In genomic region chr4:144611850-144612249, GRCh38 we compare ENCODE assay signal across 9 cellular contexts. TPM values are rescaled to one million over a fixed set of nuclear protein-coding genes. Genes with fewer than 3 reads are reported as not detected.
DNase-seq lines count a peak whose midpoint lies in the region; ATAC-seq, FAIRE-seq and TF ChIP-seq lines count a peak whose summit lies in the region.
"Had no signal": no experiment of that assay in that cellular context is flagged by ENCODE, and none has a peak within 500 bp of the region (broad histone marks: within the 10 kb centered on the region; RNA-seq: fewer than 3 reads in every experiment).

No MANE protein-coding gene starts in this region.

- H3K79me2 ChIP-seq in endothelial cell of umbilical vein (ENCODE audit: control insufficient read depth, insufficient read depth, low read length), result no peaks in the 10 kb centered on the region

- no peaks in the 10 kb centered on the region for H3K9me1 ChIP-seq in endothelial cell of umbilical vein (replicated peaks; ENCODE audit: control insufficient read depth, extremely low read depth, insufficient read depth, low read length)

- no TSS peak for BruUV-seq in endothelial cell of umbilical vein (replicated peaks; lab: Mats Ljungman, UMichigan)

- peak; percentile 52 for FAIRE-seq in endothelial cell of umbilical vein (lab: Jason Lieb, UNC)
- FAIRE-seq: G401.6 had no signal

- no peaks in the 10 kb centered on the region for H4K20me1 ChIP-seq in endothelial cell of umbilical vein (replicated peaks; ENCODE audit: control insufficient read depth, extremely low read depth, insufficient read depth, low read length)

- DNase-seq in heart left ventricle, result no peak
- DNase-seq in right cardiac atrium, result no peak
- peak; percentile 5 for DNase-seq in HK-2 (ENCODE audit: unreplicated experiment)
- peak; percentile 36 for DNase-seq in endothelial cell of umbilical vein (ENCODE audit: low read depth, low spot score)
- DNase-seq in superior temporal gyrus (ENCODE audit: extremely low spot score), result peak; percentile 70
- no peak for DNase-seq in NCI-H2171 (lab: John Stamatoyannopoulos, UW)
- DNase-seq in activated naive CD4-positive, alpha-beta T cell (lab: John Stamatoyannopoulos, UW), result no peak

- H3K27ac ChIP-seq in heart left ventricle, result no peak overlapping the region
- no peak overlapping the region for H3K27ac ChIP-seq in right cardiac atrium (ENCODE audit: low read length)
- H3K27ac ChIP-seq in endothelial cell of umbilical vein (ENCODE audit: insufficient read depth, low read depth, low read length), result no peak overlapping the region

- peak overlapping the region; percentile 46 for H2AFZ ChIP-seq in endothelial cell of umbilical vein (ENCODE audit: low read depth, low read length)

- POLR2A ChIA-PET in endothelial cell of umbilical vein (lab: Charles Lee), result no interaction called here

- CTCF ChIA-PET in endothelial cell of umbilical vein (lab: Charles Lee), result interaction anchor here (0.8 to 2.0 kb wide), 10 partner anchors 9 to 450 kb away, joined by 3 to 7 read pairs (median 4); partner anchors contain the start of gene HHIP

- H3K27me3 ChIP-seq in heart left ventricle (no peaks in the 10 kb centered on the region), right cardiac atrium (ENCODE audit: control insufficient read depth, insufficient read depth) (no peaks in the 10 kb centered on the region), endothelial cell of umbilical vein (ENCODE audit: control insufficient read depth in 2 of 2, insufficient read depth in 2 of 2, low read length in 2 of 2) (no peaks in the 10 kb centered on the region)

- H3K4me3 ChIP-seq in heart left ventricle (no peak overlapping the region), right cardiac atrium (ENCODE audit: low read length) (no peak overlapping the region), endothelial cell of umbilical vein (replicated peaks in 1 of 3; ENCODE audit: insufficient read depth in 1 of 3, low read depth in 1 of 3, low read length in 3 of 3) (no peak overlapping the region)

- H3K4me2 ChIP-seq in endothelial cell of umbilical vein (ENCODE audit: insufficient read depth, low read length), result no peak overlapping the region

- peaks cover 0 to 4% (median 0%) of the 10 kb centered on the region in 12 donors for H3K9me3 ChIP-seq in heart left ventricle
- no peaks in the 10 kb centered on the region for H3K9me3 ChIP-seq in right cardiac atrium (ENCODE audit: control insufficient read depth, low read length)
- H3K9me3 ChIP-seq in endothelial cell of umbilical vein (replicated peaks; ENCODE audit: control insufficient read depth, insufficient read depth, low read length), result no peaks in the 10 kb centered on the region

- H3K9ac ChIP-seq in endothelial cell of umbilical vein (replicated peaks; ENCODE audit: extremely low read depth, insufficient read depth, low read length), result no peak overlapping the region

- no peak for TF ChIP-seq POLR2A in heart left ventricle (IDR thresholded peaks at IDR 0.05)
- TF ChIP-seq POLR2A in endothelial cell of umbilical vein (IDR thresholded peaks at IDR 0.05; ENCODE audit: low read depth, low read length), result no peak

- peak in 7 of 12 donors; percentile 5 to 38 (median 15) for TF ChIP-seq CTCF in heart left ventricle (IDR thresholded peaks at IDR 0.05)
- peak; percentile 48 to 66 for TF ChIP-seq CTCF in endothelial cell of umbilical vein (IDR thresholded peaks at IDR 0.05; ENCODE audit: extremely low read depth in 1 of 2, insufficient read depth in 1 of 2, low read depth in 1 of 2, low read length in 2 of 2)

- ATAC-seq in heart left ventricle (no peak), right cardiac atrium (no peak), HG03095 (IDR thresholded peaks at IDR 0.05; ENCODE audit: unreplicated experiment) (no peak)

- intact Hi-C loops in heart left ventricle (cut with DNase I), result no loop called here
- intact Hi-C loops in right cardiac atrium (cut with DNase I), result no loop called here
- intact Hi-C loops in endothelial cell of umbilical vein (cut with micrococcal nuclease), result loop anchor here (1.0 kb wide), 1 partner anchor 34 kb away; the partner anchor contains the start of gene HHIP

- H3K4me1 ChIP-seq in heart left ventricle (no peaks in the 10 kb centered on the region), right cardiac atrium (ENCODE audit: control insufficient read depth, insufficient read depth, low read length) (no peaks in the 10 kb centered on the region), endothelial cell of umbilical vein (ENCODE audit: control insufficient read depth, extremely low read depth, insufficient read depth, low read length) (peaks cover 9% of the 10 kb centered on the region)

- H3K36me3 ChIP-seq in heart left ventricle (no peaks in the 10 kb centered on the region), endothelial cell of umbilical vein (ENCODE audit: control insufficient read depth in 2 of 2, extremely low read depth in 1 of 2, insufficient read depth in 2 of 2, low read length in 2 of 2) (no peaks in the 10 kb centered on the region)

- dilution Hi-C loops in endothelial cell of umbilical vein (cut with MboI; ENCODE audit: extremely low pct_ligation_motif_present, low sequenced_read_pairs), result no loop called here

TF ChIP-seq in endothelial cell of umbilical vein, 7 proteins besides CTCF, POLR2A, EP300 and RAD21:
- no peak for TF ChIP-seq JUN (IDR thresholded peaks at IDR 0.05; ENCODE audit: borderline replicate concordance, insufficient read depth, insufficient read length, low read depth)
- TF ChIP-seq FOS (IDR thresholded peaks at IDR 0.05; ENCODE audit: borderline replicate concordance, insufficient read depth, low read length), result no peak
- TF ChIP-seq MYC (IDR thresholded peaks at IDR 0.05; ENCODE audit: low read depth, low read length), result no peak
- TF ChIP-seq EZH2 (IDR thresholded peaks at IDR 0.05; ENCODE audit: borderline replicate concordance, low read depth, low read length, severe bottlenecking), result no peak
- TF ChIP-seq GATA2 (IDR thresholded peaks at IDR 0.05; ENCODE audit: insufficient read depth, insufficient read length, low read depth, low read length), result no peak
- TF ChIP-seq POLR2AphosphoS5 (IDR thresholded peaks at IDR 0.05; ENCODE audit: insufficient read depth, low read depth, low read length), result no peak
- TF ChIP-seq MAX (IDR thresholded peaks at IDR 0.05; ENCODE audit: insufficient read depth, insufficient read length), result no peak

RNA-seq across cellular contexts. Expression of gene HHIP, which starts 34.1 kb away (rescaled TPM):
- total RNA-seq in heart left ventricle (1 to 10 TPM in 1 of 9 donors, under 1 TPM in 3, not detected in 5; 0.04 to 3.8 (median 0.18) TPM), right cardiac atrium (1 to 10 TPM in 1 of 4 donors, under 1 TPM in 2, not detected in 1; 0.03 to 1.2 (median 0.39) TPM), endothelial cell of umbilical vein (971 and 1,052 TPM in 2 replicates)
- polyA plus RNA-seq in heart left ventricle (under 1 TPM in 1 of 2 donors, not detected in 1; 0.04 TPM), right cardiac atrium (0.16 TPM), endothelial cell of umbilical vein (227 and 239 TPM in 2 replicates)
- polyA plus RNA-seq in endothelial cell of umbilical vein (2011; cell fraction: cytosol; rRNA removed), result 227 and 244 TPM in 2 replicates
- 361 and 391 TPM in 2 replicates for polyA plus RNA-seq in endothelial cell of umbilical vein (2011; cell fraction: nucleus; rRNA removed)
- 1,017 and 1,260 TPM in 2 replicates for polyA plus RNA-seq in endothelial cell of umbilical vein (2012)
- 352 and 386 TPM in 2 replicates for polyA minus RNA-seq in endothelial cell of umbilical vein
- polyA minus RNA-seq in endothelial cell of umbilical vein (2011; cell fraction: cytosol; rRNA and poly(A)+ RNA removed), result not detected
- 852 and 882 TPM in 2 replicates for polyA minus RNA-seq in endothelial cell of umbilical vein (2011; cell fraction: nucleus; rRNA and poly(A)+ RNA removed)

Comparison
In these comparisons a context has a peak if more than half of its experiments do, and no peak if none do; other contexts are left out.
1. DNase-seq: peak in HK-2 (single experiment), endothelial cell of umbilical vein (single experiment) and superior temporal gyrus (single experiment); none in heart left ventricle (0 of 5), right cardiac atrium (0 of 3), NCI-H2171 (single experiment) and activated naive CD4-positive, alpha-beta T cell (0 of 4).
2. RNA of gene HHIP, which starts 34.1 kb away (total RNA-seq): 971 to 1,052 TPM in endothelial cell of umbilical vein; 0.03 to 1.2 TPM in right cardiac atrium and 0.04 to 3.8 TPM in heart left ventricle; every median in the first group is over 100 times any median in the second.